31 cellular contexts compared by ENCODE assay signal in the genomic region with DNA sequence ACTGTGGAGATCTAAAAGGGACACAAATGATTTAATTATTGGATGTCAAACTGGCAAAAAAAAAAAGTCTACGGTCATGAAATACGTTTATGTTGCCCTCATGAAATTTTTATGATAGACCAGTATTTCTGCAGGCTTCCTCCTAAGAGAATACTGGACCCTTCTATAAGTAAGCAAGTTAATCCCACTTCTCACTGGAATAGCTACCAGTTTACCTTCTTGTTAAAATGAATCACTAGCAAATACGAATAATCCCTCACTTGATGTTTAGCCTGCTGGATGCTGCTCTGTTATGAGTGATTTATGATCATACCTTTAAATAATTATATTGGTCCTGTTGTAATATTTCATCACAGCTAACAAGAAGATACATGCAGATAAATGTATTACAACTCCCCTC. TPM values are rescaled to one million over a fixed set of nuclear protein-coding genes. Genes with fewer than 3 reads are reported as not detected.
"Had no signal": no experiment of that assay in that cellular context is flagged by ENCODE, and none has a peak within 500 bp of the region (broad histone marks: within the 10 kb centered on the region; RNA-seq: fewer than 3 reads in every experiment).

No MANE protein-coding gene starts in this region.

- H3K27ac Mint-ChIP-seq: dendritic cell treated with granulocyte-macrophage colony-stimulating factor and Interleukin-4, amounts not matched to agents 40 ng/mL and 50 ng/mL, for 4 days; effector memory CD8-positive, alpha-beta T cell; endodermal cell; mesothelial cell of epicardium; naive B cell; naive thymus-derived CD8-positive, alpha-beta T cell had no signal

- H3K4me3 Mint-ChIP-seq: dendritic cell treated with granulocyte-macrophage colony-stimulating factor and Interleukin-4, amounts not matched to agents 40 ng/mL and 50 ng/mL, for 4 days; effector memory CD8-positive, alpha-beta T cell; endodermal cell; mesothelial cell of epicardium; naive B cell; naive thymus-derived CD8-positive, alpha-beta T cell had no signal

- H3K4me1 Mint-ChIP-seq: naive B cell; naive thymus-derived CD8-positive, alpha-beta T cell had no signal

- H3K27me3 Mint-ChIP-seq: dendritic cell treated with granulocyte-macrophage colony-stimulating factor and Interleukin-4, amounts not matched to agents 40 ng/mL and 50 ng/mL, for 4 days; effector memory CD8-positive, alpha-beta T cell; naive B cell; naive thymus-derived CD8-positive, alpha-beta T cell had no signal

- ATAC-seq: effector memory CD8-positive, alpha-beta T cell; esophagus mucosa; gastrocnemius medialis; heart right ventricle; left cardiac atrium; left lung; left ventricle myocardium superior; lower lobe of right lung; mucosa of descending colon; naive thymus-derived CD8-positive, alpha-beta T cell had no signal

- H3K36me3 Mint-ChIP-seq: mesothelial cell of epicardium; naive B cell; naive thymus-derived CD8-positive, alpha-beta T cell had no signal

- H3K4me3 ChIP-seq: colonic mucosa, esophagus squamous epithelium, gastrocnemius medialis, heart right ventricle, left lung, lower lobe of right lung, mucosa of descending colon had no signal

- H3K9me3 Mint-ChIP-seq: dendritic cell treated with granulocyte-macrophage colony-stimulating factor and Interleukin-4, amounts not matched to agents 40 ng/mL and 50 ng/mL, for 4 days had no signal

- DNase-seq: colonic mucosa; cortex of kidney; effector CD8-positive, alpha-beta T cell; effector memory CD8-positive, alpha-beta T cell; endodermal cell; erythroblast; esophagus squamous epithelium; foreskin fibroblast; foreskin melanocyte; gastrocnemius medialis; glutamatergic neuron; head of caudate nucleus; heart right ventricle; hippocampal formation; left cardiac atrium; left lung; left ventricle myocardium superior; lower lobe of right lung; mesenchymal stem cell; mucosa of descending colon; naive B cell; naive thymus-derived CD8-positive, alpha-beta T cell had no signal

RNA-seq across cellular contexts. Expression of a gene that starts 39.6 kb away (rescaled TPM):
- total RNA-seq: colonic mucosa; dermis microvascular lymphatic vessel endothelial cell; esophagus mucosa; esophagus squamous epithelium; gastrocnemius medialis; glomerular endothelial cell; kidney epithelial cell; lower leg skin; lower lobe of right lung; lung microvascular endothelial cell; mesenteric fat pad; naive thymus-derived CD8-positive, alpha-beta T cell had no signal
